ENCODE assay signal across 17 cellular contexts in genomic region chr1:32309960-32310359, GRCh38. TPM values are rescaled to one million over a fixed set of nuclear protein-coding genes. Genes with fewer than 3 reads are reported as not detected.
DNase-seq lines count a peak whose midpoint lies in the region; ATAC-seq, FAIRE-seq and TF ChIP-seq lines count a peak whose summit lies in the region.
"Had no signal": no experiment of that assay in that cellular context is flagged by ENCODE, and none has a peak within 500 bp of the region (broad histone marks: within the 10 kb centered on the region; RNA-seq: fewer than 3 reads in every experiment).

No MANE protein-coding gene starts in this region.

- peaks cover 4% of the 10 kb centered on the region; the same call in 1 of the 2 replicates for H3K9me3 ChIP-seq in K562 (replicated peaks; ENCODE audit: control insufficient read depth, insufficient read depth, low read depth, low read length)
- peaks cover 6% of the 10 kb centered on the region for H3K9me3 ChIP-seq in A673 (ENCODE audit: low read depth, low read length, poor library complexity, severe bottlenecking)

- H3K4me1 ChIP-seq in K562 (replicated peaks in 1 of 2; ENCODE audit: control insufficient read depth in 2 of 2, insufficient read depth in 2 of 2, low read length in 2 of 2) (peaks cover 35 to 47% of the 10 kb centered on the region in 2 experiments), A673 (ENCODE audit: insufficient read depth, low read length, poor library complexity, severe bottlenecking) (peaks cover 7% of the 10 kb centered on the region)

- in situ Hi-C loops in K562 (cut with MboI), result no loop called here

- no peak overlapping the region for H2AFZ ChIP-seq in K562 (ENCODE audit: low read depth, low read length)

- BruUV-seq in K562 (replicated peaks; lab: Mats Ljungman, UMichigan) (no TSS peak), A673 (replicated peaks; lab: Mats Ljungman, UMichigan) (no TSS peak)

- H3K36me3 Mint-ChIP-seq in natural killer cell, result no peaks in the 10 kb centered on the region
- H3K36me3 Mint-ChIP-seq in natural killer cell treated with Interleukin-12 subunit alpha and Interleukin-12 subunit beta and Interleukin-15 and Interleukin-18, amount 100 ng/mL, for 72 hours, result peaks cover 17% of the 10 kb centered on the region
- peaks cover 55 to 71% of the 10 kb centered on the region in 2 donors for H3K36me3 Mint-ChIP-seq in stimulated activated naive B cell treated with anti-CD40 and anti-IgM and Interleukin-4, amounts not matched to agents 10 μg/mL and 1 μg/mL and 100 μg/mL, for 72 hours

- no peak overlapping the region for H3K4me3 Mint-ChIP-seq in natural killer cell
- no peak overlapping the region for H3K4me3 Mint-ChIP-seq in natural killer cell treated with Interleukin-12 subunit alpha and Interleukin-12 subunit beta and Interleukin-15 and Interleukin-18, amount 100 ng/mL, for 72 hours
- no peak overlapping the region for H3K4me3 Mint-ChIP-seq in stimulated activated naive B cell treated with anti-CD40 and anti-IgM and Interleukin-4, amounts not matched to agents 10 μg/mL and 1 μg/mL and 100 μg/mL, for 72 hours
- H3K4me3 Mint-ChIP-seq: activated CD4-positive, alpha-beta memory T cell treated with anti-CD3 and anti-CD28 coated beads, Interleukin-2, amount 10 ng/mL, durations not matched to agents 7 days and 5 days; brain had no signal

- H3K4me2 ChIP-seq in K562 (ENCODE audit: insufficient read depth, low read length), result no peak overlapping the region; the same call in 1 of the 2 replicates
- H3K4me2 ChIP-seq: smooth muscle cell had no signal

- peak overlapping the region; percentile 50 to 73 for H3K27ac Mint-ChIP-seq in natural killer cell
- peak overlapping the region in 1 of 2 donors; percentile 55 for H3K27ac Mint-ChIP-seq in natural killer cell treated with Interleukin-12 subunit alpha and Interleukin-12 subunit beta and Interleukin-15 and Interleukin-18, amount 100 ng/mL, for 72 hours
- peak overlapping the region; percentile 86 for H3K27ac Mint-ChIP-seq in stimulated activated naive B cell treated with anti-CD40 and anti-IgM and Interleukin-4, amounts not matched to agents 10 μg/mL and 1 μg/mL and 100 μg/mL, for 72 hours
- H3K27ac Mint-ChIP-seq: activated CD4-positive, alpha-beta memory T cell treated with anti-CD3 and anti-CD28 coated beads, Interleukin-2, amount 10 ng/mL, durations not matched to agents 7 days and 5 days had no signal

- H3K27me3 ChIP-seq in K562 (ENCODE audit: control insufficient read depth in 2 of 2, insufficient read depth in 2 of 2, low read length in 2 of 2), result no peaks in the 10 kb centered on the region
- no peaks in the 10 kb centered on the region for H3K27me3 ChIP-seq in A673 (replicated peaks; ENCODE audit: insufficient read depth, low read depth, low read length, poor library complexity)

- WGBS in K562 (ENCODE audit: insufficient coverage, low coverage, missing lambda C conversion rate), result 74% methylated on average over 1 of the region's 1 CpG

- intact Hi-C loops in natural killer cell (cut with micrococcal nuclease), result no loop called here
- intact Hi-C loops in K562 (cut with micrococcal nuclease), result no loop called here
- intact Hi-C loops in A673 (cut with micrococcal nuclease; ENCODE audit: unreplicated experiment), result no loop called here

- H3K27ac ChIP-seq in K562 (ENCODE audit: extremely low read depth, low read depth, low read length), result peak overlapping the region; percentile 41; the same call in 2 of the 3 replicates
- no peak overlapping the region for H3K27ac ChIP-seq in A673 (ENCODE audit: low read depth, low read length, poor library complexity, severe bottlenecking)

- TF ChIP-seq POLR2A in K562 (conservative IDR thresholded peaks at IDR 0.05), result no peak

- H3K9ac ChIP-seq in K562 (ENCODE audit: insufficient read depth in 1 of 2, low read depth in 2 of 2, low read length in 2 of 2), result peak overlapping the region in 1 of 2 experiments; percentile 14; a peak in 1 of 4 replicates

- CTCF ChIA-PET in K562 (lab: Yijun Ruan, JAX; ENCODE audit: low intra/inter-chr PET ratio) (interaction anchor here (0.5 kb wide), 1 partner anchor 89 kb away, joined by 3 read pairs; no protein-coding TSS in a partner anchor), A673 (lab: Charles Lee) (no interaction called here)

- no peak overlapping the region for H3K4me3 ChIP-seq in K562
- H3K4me3 ChIP-seq in A673 (ENCODE audit: low read depth, low read length, poor library complexity, severe bottlenecking), result no peak overlapping the region
- H3K4me3 ChIP-seq: smooth muscle cell had no signal

- peaks cover 53 to 63% of the 10 kb centered on the region in 2 donors for H3K4me1 Mint-ChIP-seq in natural killer cell
- peaks cover 36% of the 10 kb centered on the region in 2 donors for H3K4me1 Mint-ChIP-seq in natural killer cell treated with Interleukin-12 subunit alpha and Interleukin-12 subunit beta and Interleukin-15 and Interleukin-18, amount 100 ng/mL, for 72 hours (ENCODE audit: low read depth in 2 of 2)
- peaks cover 43 to 76% of the 10 kb centered on the region in 2 donors for H3K4me1 Mint-ChIP-seq in stimulated activated naive B cell treated with anti-CD40 and anti-IgM and Interleukin-4, amounts not matched to agents 10 μg/mL and 1 μg/mL and 100 μg/mL, for 72 hours
- H3K4me1 Mint-ChIP-seq: brain had no signal

- H3K9me1 ChIP-seq in K562 (ENCODE audit: control insufficient read depth, insufficient read depth, low read length), result peaks cover 3% of the 10 kb centered on the region

- TF ChIP-seq EP300 in K562 (IDR thresholded peaks at IDR 0.05; ENCODE audit: low read length), result no peak

- peaks cover 90% of the 10 kb centered on the region for H3K79me2 ChIP-seq in K562 (ENCODE audit: control insufficient read depth, insufficient read depth, low read length)

- DNase-seq in natural killer cell (no peak), K562 (ENCODE audit: extremely low read depth in 1 of 4, low spot score in 3 of 4) (no peak), A673 (ENCODE audit: low spot score) (no peak)
- no peak for DNase-seq in natural killer cell treated with Interleukin-12 subunit alpha and Interleukin-12 subunit beta and Interleukin-15 and Interleukin-18, amount 100 ng/mL, for 72 hours (ENCODE audit: low spot score)
- DNase-seq in stimulated activated naive B cell treated with anti-CD40 and anti-IgM and Interleukin-4, amounts not matched to agents 10 μg/mL and 1 μg/mL and 100 μg/mL, for 72 hours, result no peak
- DNase-seq in stimulated activated CD4-positive, alpha-beta T cell treated with anti-CD3 and anti-CD28 coated beads, Interleukin-4, amount 100 ng/mL, for 4 hours, result no peak
- DNase-seq: activated CD4-positive, alpha-beta memory T cell treated with anti-CD3 and anti-CD28 coated beads, Interleukin-2, amount 10 ng/mL, durations not matched to agents 7 days and 5 days; activated effector memory CD4-positive, alpha-beta T cell treated with anti-CD3 and anti-CD28 coated beads, Interleukin-2, amount 50 U/mL, for 16 hours; AML-193; DMS79 treated with DMSO at 0.1 percent for 48 hours; NCI-H187 treated with DMSO at 0.1 percent for 48 hours; stimulated activated naive CD8-positive, alpha-beta T cell treated with anti-CD3 and anti-CD28 coated beads, Interleukin-15, Interleukin-2, amounts not matched to agents 100 U/mL and 50 U/mL, for 24 hours had no signal

- POLR2A ChIA-PET in K562 (lab: Yijun Ruan, JAX) (interaction anchor here (0.6 to 8.1 kb wide), 5 partner anchors 10 to 637 kb away, joined by 3 to 50 read pairs (median 4); partner anchors contain the start of gene HDAC1), A673 (lab: Charles Lee; ENCODE audit: low non-redundant PET) (no interaction called here)

- TF ChIP-seq RAD21 in K562 (CRISPR knock-in tag; conservative IDR thresholded peaks at IDR 0.05 in 1 of 2, IDR thresholded peaks at IDR 0.05 in 1 of 2), result no peak

- FAIRE-seq in K562 (lab: Jason Lieb, UNC), result no peak

- H3K36me3 ChIP-seq in K562 (ENCODE audit: control insufficient read depth, insufficient read depth, low read length) (peaks cover 53% of the 10 kb centered on the region), A673 (ENCODE audit: insufficient read depth, low read length, poor library complexity, severe bottlenecking) (peaks cover 18% of the 10 kb centered on the region)

- H3K27me3 Mint-ChIP-seq in natural killer cell (ENCODE audit: low read depth in 2 of 2), result no peaks in the 10 kb centered on the region
- no peaks in the 10 kb centered on the region for H3K27me3 Mint-ChIP-seq in natural killer cell treated with Interleukin-12 subunit alpha and Interleukin-12 subunit beta and Interleukin-15 and Interleukin-18, amount 100 ng/mL, for 72 hours
- no peaks in the 10 kb centered on the region for H3K27me3 Mint-ChIP-seq in stimulated activated naive B cell treated with anti-CD40 and anti-IgM and Interleukin-4, amounts not matched to agents 10 μg/mL and 1 μg/mL and 100 μg/mL, for 72 hours
- H3K27me3 Mint-ChIP-seq: activated CD4-positive, alpha-beta memory T cell treated with anti-CD3 and anti-CD28 coated beads, Interleukin-2, amount 10 ng/mL, durations not matched to agents 7 days and 5 days; brain had no signal

- H3K9me3 Mint-ChIP-seq in natural killer cell, result no peaks in the 10 kb centered on the region
- H3K9me3 Mint-ChIP-seq in natural killer cell treated with Interleukin-12 subunit alpha and Interleukin-12 subunit beta and Interleukin-15 and Interleukin-18, amount 100 ng/mL, for 72 hours, result no peaks in the 10 kb centered on the region
- peaks cover 3 to 8% of the 10 kb centered on the region in 2 donors for H3K9me3 Mint-ChIP-seq in stimulated activated naive B cell treated with anti-CD40 and anti-IgM and Interleukin-4, amounts not matched to agents 10 μg/mL and 1 μg/mL and 100 μg/mL, for 72 hours

- TF ChIP-seq CTCF in natural killer cell (IDR thresholded peaks at IDR 0.05) (no peak), K562 (IDR thresholded peaks at IDR 0.05 in 2 of 3, conservative IDR thresholded peaks at IDR 0.05 in 1 of 3; ENCODE audit: insufficient read depth in 2 of 3, low read depth in 1 of 3, low read length in 3 of 3) (no peak), A673 (conservative IDR thresholded peaks at IDR 0.05; ENCODE audit: low read depth, low read length) (no peak)

- ATAC-seq in natural killer cell (no peak), K562 (no peak)
- no peak for ATAC-seq in natural killer cell treated with Interleukin-12 subunit alpha and Interleukin-12 subunit beta and Interleukin-15 and Interleukin-18, amount 100 ng/mL, for 72 hours
- no peak for ATAC-seq in stimulated activated naive B cell treated with anti-CD40 and anti-IgM and Interleukin-4, amounts not matched to agents 10 μg/mL and 1 μg/mL and 100 μg/mL, for 72 hours (replicated peaks)
- ATAC-seq: stimulated activated naive CD8-positive, alpha-beta T cell treated with anti-CD3 and anti-CD28 coated beads, Interleukin-15, Interleukin-2, amounts not matched to agents 100 U/mL and 50 U/mL, for 24 hours had no signal

- peaks cover 17% of the 10 kb centered on the region; the same call in 1 of the 2 replicates for H4K20me1 ChIP-seq in K562 (replicated peaks; ENCODE audit: control insufficient read depth, insufficient read depth, low read length)

RNA-seq across cellular contexts. Expression of gene HDAC1, which starts 18.1 kb away (rescaled TPM):
- 100 to 1,000 TPM; 110 to 133 (median 125) TPM for total RNA-seq in natural killer cell
- 100 to 1,000 TPM; 186 to 225 TPM for total RNA-seq in natural killer cell treated with Interleukin-12 subunit alpha and Interleukin-12 subunit beta and Interleukin-15 and Interleukin-18, amount 100 ng/mL, for 72 hours
- 321 and 515 TPM in 2 replicates for total RNA-seq in K562 (2011; cell fraction: chromatin; rRNA removed; ENCODE audit: low replicate concordance)
- total RNA-seq in K562 (2011; cell fraction: nucleolus; rRNA removed), result 309 and 314 TPM in 2 replicates
- total RNA-seq in K562 (2011; cell fraction: nucleoplasm; rRNA removed), result 269 and 306 TPM in 2 replicates
- total RNA-seq in K562 (2014; rRNA removed), result 169 and 182 TPM in 2 replicates
- 193 and 197 TPM in 2 replicates for total RNA-seq in K562 (2014; rRNA removed; fragmentation: Illumina TruSeq; extraction: Trizol)
- total RNA-seq in K562 (2015; rRNA removed; fragmentation: Illumina TruSeq; extraction: Trizol), result 169 and 180 TPM in 2 replicates
- total RNA-seq in K562 (2021), result 182 and 185 TPM in 2 replicates
- 384 and 397 TPM in 2 replicates for polyA plus RNA-seq in K562 (2011; rRNA removed)
- polyA plus RNA-seq in K562 (2011; cell fraction: cytosol; rRNA removed), result 176 and 327 TPM in 2 replicates
- polyA plus RNA-seq in K562 (2011; cell fraction: nucleus; rRNA removed), result 496 and 637 TPM in 2 replicates
- polyA plus RNA-seq in K562 (2012), result 225 and 429 TPM in 2 replicates
- polyA plus RNA-seq in K562 (2014; fragmentation: Illumina TruSeq; extraction: Trizol), result 213 and 224 TPM in 2 replicates
- polyA plus RNA-seq in K562 (2014; fragmentation: Nextera tagmentation; extraction: Ambion mirVana), result 100 to 1,000 TPM; 183 to 205 TPM
- 210 and 239 TPM in 2 replicates for polyA plus RNA-seq in K562 (2014; rRNA removed)
- polyA minus RNA-seq in K562 (2011; rRNA and poly(A)+ RNA removed), result 318 and 361 TPM in 2 replicates
- 89.8 and 90.4 TPM in 2 replicates for polyA minus RNA-seq in K562 (2011; cell fraction: cytosol; rRNA and poly(A)+ RNA removed)
- 144 and 207 TPM in 2 replicates for polyA minus RNA-seq in K562 (2011; cell fraction: nucleus; rRNA and poly(A)+ RNA removed)
- 192 and 195 TPM in 2 replicates for total RNA-seq in A673 (2021)

RNA-seq across cellular contexts. Expression of gene MARCKSL1, which starts 26.1 kb away (rescaled TPM):
- total RNA-seq in natural killer cell (10 to 100 TPM; 21.7 to 26.1 (median 21.8) TPM), K562 (2014; rRNA removed) (155 and 188 TPM in 2 replicates), K562 (2014; rRNA removed; fragmentation: Illumina TruSeq; extraction: Trizol) (85.0 and 89.5 TPM in 2 replicates), K562 (2015; rRNA removed; fragmentation: Illumina TruSeq; extraction: Trizol) (99.5 and 102 TPM in 2 replicates), K562 (2021) (236 and 247 TPM in 2 replicates), A673 (2021) (425 and 445 TPM in 2 replicates)
- 10 to 100 TPM; 11.8 to 35.9 TPM for total RNA-seq in natural killer cell treated with Interleukin-12 subunit alpha and Interleukin-12 subunit beta and Interleukin-15 and Interleukin-18, amount 100 ng/mL, for 72 hours
- 19.8 and 52.7 TPM in 2 replicates for total RNA-seq in K562 (2011; cell fraction: chromatin; rRNA removed; ENCODE audit: low replicate concordance)
- 56.5 and 63.0 TPM in 2 replicates for total RNA-seq in K562 (2011; cell fraction: nucleolus; rRNA removed)
- total RNA-seq in K562 (2011; cell fraction: nucleoplasm; rRNA removed), result 61.2 and 72.0 TPM in 2 replicates
- polyA plus RNA-seq in K562 (2011; rRNA removed) (202 and 216 TPM in 2 replicates), K562 (2014; fragmentation: Illumina TruSeq; extraction: Trizol) (325 and 361 TPM in 2 replicates), K562 (2014; fragmentation: Nextera tagmentation; extraction: Ambion mirVana) (10 to 100 TPM; 14.7 to 14.8 TPM), K562 (2014; rRNA removed) (256 and 262 TPM in 2 replicates)
- polyA plus RNA-seq in K562 (2011; cell fraction: cytosol; rRNA removed), result 300 and 303 TPM in 2 replicates
- 63.0 and 65.4 TPM in 2 replicates for polyA plus RNA-seq in K562 (2011; cell fraction: nucleus; rRNA removed)
- polyA plus RNA-seq in K562 (2012), result 99.2 and 141 TPM in 2 replicates
- polyA minus RNA-seq in K562 (2011; rRNA and poly(A)+ RNA removed), result 110 and 133 TPM in 2 replicates
- 77.4 and 89.7 TPM in 2 replicates for polyA minus RNA-seq in K562 (2011; cell fraction: cytosol; rRNA and poly(A)+ RNA removed)
- polyA minus RNA-seq in K562 (2011; cell fraction: nucleus; rRNA and poly(A)+ RNA removed), result 30.2 and 47.4 TPM in 2 replicates

RNA-seq across cellular contexts. Expression of gene FAM229A, which starts 52.3 kb away (rescaled TPM):
- total RNA-seq in natural killer cell (10 to 100 TPM; 18.3 to 23.5 (median 21.0) TPM), K562 (2014; rRNA removed) (6.7 and 7.4 TPM in 2 replicates), K562 (2014; rRNA removed; fragmentation: Illumina TruSeq; extraction: Trizol) (3.6 and 4.0 TPM in 2 replicates), K562 (2015; rRNA removed; fragmentation: Illumina TruSeq; extraction: Trizol) (2.9 and 3.4 TPM in 2 replicates), K562 (2021) (11.6 and 12.7 TPM in 2 replicates), A673 (2021) (4.7 and 5.2 TPM in 2 replicates)
- 10 to 100 TPM in 1 of 2 donors, 1 to 10 TPM in 1; 6.2 to 13.4 TPM for total RNA-seq in natural killer cell treated with Interleukin-12 subunit alpha and Interleukin-12 subunit beta and Interleukin-15 and Interleukin-18, amount 100 ng/mL, for 72 hours
- 86.3 and 131 TPM in 2 replicates for total RNA-seq in K562 (2011; cell fraction: chromatin; rRNA removed; ENCODE audit: low replicate concordance)
- 70.1 and 80.5 TPM in 2 replicates for total RNA-seq in K562 (2011; cell fraction: nucleolus; rRNA removed)
- 83.9 and 97.2 TPM in 2 replicates for total RNA-seq in K562 (2011; cell fraction: nucleoplasm; rRNA removed)
- polyA plus RNA-seq in K562 (2011; rRNA removed) (10.9 and 18.6 TPM in 2 replicates), K562 (2014; fragmentation: Illumina TruSeq; extraction: Trizol) (9.5 and 9.7 TPM in 2 replicates), K562 (2014; fragmentation: Nextera tagmentation; extraction: Ambion mirVana) (under 1 TPM; 0.04 TPM), K562 (2014; rRNA removed) (17.9 and 21.6 TPM in 2 replicates)
- polyA plus RNA-seq in K562 (2011; cell fraction: cytosol; rRNA removed), result 7.0 and 9.1 TPM in 2 replicates
- polyA plus RNA-seq in K562 (2011; cell fraction: nucleus; rRNA removed), result 76.1 and 118 TPM in 2 replicates
- 9.5 and 33.7 TPM in 2 replicates for polyA plus RNA-seq in K562 (2012)
- 4.5 and 5.5 TPM in 2 replicates for polyA minus RNA-seq in K562 (2011; rRNA and poly(A)+ RNA removed)
- 1.1 and 1.6 TPM in 2 replicates for polyA minus RNA-seq in K562 (2011; cell fraction: cytosol; rRNA and poly(A)+ RNA removed)
- polyA minus RNA-seq in K562 (2011; cell fraction: nucleus; rRNA and poly(A)+ RNA removed), result 13.0 and 14.4 TPM in 2 replicates

RNA-seq across cellular contexts. Expression of gene TSSK3, which starts 52.4 kb away (rescaled TPM):
- 1 to 10 TPM; 1.2 to 3.7 (median 1.4) TPM for total RNA-seq in natural killer cell
- total RNA-seq in natural killer cell treated with Interleukin-12 subunit alpha and Interleukin-12 subunit beta and Interleukin-15 and Interleukin-18, amount 100 ng/mL, for 72 hours, result under 1 TPM in 1 of 2 donors, not detected in 1; 0.36 TPM
- total RNA-seq in K562 (2011; cell fraction: chromatin; rRNA removed; ENCODE audit: low replicate concordance), result 22.5 and 34.3 TPM in 2 replicates
- 17.5 and 20.7 TPM in 2 replicates for total RNA-seq in K562 (2011; cell fraction: nucleolus; rRNA removed)
- total RNA-seq in K562 (2011; cell fraction: nucleoplasm; rRNA removed), result 28.9 and 47.3 TPM in 2 replicates
- 0.27 and 1.8 TPM in 2 replicates for total RNA-seq in K562 (2014; rRNA removed)
- total RNA-seq in K562 (2014; rRNA removed; fragmentation: Illumina TruSeq; extraction: Trizol), result 1.9 and 2.5 TPM in 2 replicates
- 2.8 and 4.3 TPM in 2 replicates for total RNA-seq in K562 (2015; rRNA removed; fragmentation: Illumina TruSeq; extraction: Trizol)
- total RNA-seq in K562 (2021), result 2.3 and 3.3 TPM in 2 replicates
- polyA plus RNA-seq in K562 (2011; rRNA removed), result 2.8 and 3.6 TPM in 2 replicates
- 1.4 and 4.1 TPM in 2 replicates for polyA plus RNA-seq in K562 (2011; cell fraction: cytosol; rRNA removed)
- 8.9 and 10.3 TPM in 2 replicates for polyA plus RNA-seq in K562 (2011; cell fraction: nucleus; rRNA removed)
- polyA plus RNA-seq in K562 (2012), result 1.8 and 11.1 TPM in 2 replicates
- 1.6 and 3.2 TPM in 2 replicates for polyA plus RNA-seq in K562 (2014; fragmentation: Illumina TruSeq; extraction: Trizol)
- under 1 TPM; 0.66 to 0.82 TPM for polyA plus RNA-seq in K562 (2014; fragmentation: Nextera tagmentation; extraction: Ambion mirVana)
- 1.9 and 2.2 TPM in 2 replicates for polyA plus RNA-seq in K562 (2014; rRNA removed)
- 1.8 and 1.9 TPM in 2 replicates for polyA minus RNA-seq in K562 (2011; rRNA and poly(A)+ RNA removed)
- not detected in 2 replicates for polyA minus RNA-seq in K562 (2011; cell fraction: cytosol; rRNA and poly(A)+ RNA removed)
- polyA minus RNA-seq in K562 (2011; cell fraction: nucleus; rRNA and poly(A)+ RNA removed), result 3.2 and 4.4 TPM in 2 replicates
- total RNA-seq in A673 (2021), result 3.9 and 4.3 TPM in 2 replicates
- total RNA-seq: kidney epithelial cell, smooth muscle cell had no signal

RNA-seq across cellular contexts. Expression of gene LCK, which starts 58.9 kb away (rescaled TPM):
- total RNA-seq in natural killer cell, result 100 to 1,000 TPM; 180 to 227 (median 215) TPM
- 100 to 1,000 TPM in 1 of 2 donors, 10 to 100 TPM in 1; 66.4 to 140 TPM for total RNA-seq in natural killer cell treated with Interleukin-12 subunit alpha and Interleukin-12 subunit beta and Interleukin-15 and Interleukin-18, amount 100 ng/mL, for 72 hours
- total RNA-seq in K562 (2011; cell fraction: chromatin; rRNA removed; ENCODE audit: low replicate concordance), result not detected in 2 replicates
- not detected in 2 replicates for total RNA-seq in K562 (2011; cell fraction: nucleolus; rRNA removed)
- 0.81 TPM in 1 of 2 replicates, not detected in the other for total RNA-seq in K562 (2011; cell fraction: nucleoplasm; rRNA removed)
- total RNA-seq in K562 (2014; rRNA removed), result 0.08 TPM in 1 of 2 replicates, not detected in the other
- 0.13 TPM in 1 of 2 replicates, not detected in the other for total RNA-seq in K562 (2014; rRNA removed; fragmentation: Illumina TruSeq; extraction: Trizol)
- not detected in 2 replicates for total RNA-seq in K562 (2015; rRNA removed; fragmentation: Illumina TruSeq; extraction: Trizol)
- 0.38 and 0.47 TPM in 2 replicates for total RNA-seq in K562 (2021)
- polyA plus RNA-seq in K562 (2011; rRNA removed), result not detected in 2 replicates
- not detected in 2 replicates for polyA plus RNA-seq in K562 (2011; cell fraction: cytosol; rRNA removed)
- 0.41 TPM in 1 of 2 replicates, not detected in the other for polyA plus RNA-seq in K562 (2011; cell fraction: nucleus; rRNA removed)
- polyA plus RNA-seq in K562 (2012), result not detected in 2 replicates
- 0.04 TPM in 1 of 2 replicates, not detected in the other for polyA plus RNA-seq in K562 (2014; fragmentation: Illumina TruSeq; extraction: Trizol)
- not detected for polyA plus RNA-seq in K562 (2014; fragmentation: Nextera tagmentation; extraction: Ambion mirVana)
- 0.13 TPM in 1 of 2 replicates, not detected in the other for polyA plus RNA-seq in K562 (2014; rRNA removed)
- polyA minus RNA-seq in K562 (2011; rRNA and poly(A)+ RNA removed), result not detected in 2 replicates
- not detected in 2 replicates for polyA minus RNA-seq in K562 (2011; cell fraction: cytosol; rRNA and poly(A)+ RNA removed)
- polyA minus RNA-seq in K562 (2011; cell fraction: nucleus; rRNA and poly(A)+ RNA removed), result not detected in 2 replicates
- total RNA-seq in A673 (2021), result not detected in 2 replicates
- total RNA-seq: osteoblast, SK-MEL-5 had no signal
- polyA plus RNA-seq: smooth muscle cell had no signal
